In the genomic region with DNA sequence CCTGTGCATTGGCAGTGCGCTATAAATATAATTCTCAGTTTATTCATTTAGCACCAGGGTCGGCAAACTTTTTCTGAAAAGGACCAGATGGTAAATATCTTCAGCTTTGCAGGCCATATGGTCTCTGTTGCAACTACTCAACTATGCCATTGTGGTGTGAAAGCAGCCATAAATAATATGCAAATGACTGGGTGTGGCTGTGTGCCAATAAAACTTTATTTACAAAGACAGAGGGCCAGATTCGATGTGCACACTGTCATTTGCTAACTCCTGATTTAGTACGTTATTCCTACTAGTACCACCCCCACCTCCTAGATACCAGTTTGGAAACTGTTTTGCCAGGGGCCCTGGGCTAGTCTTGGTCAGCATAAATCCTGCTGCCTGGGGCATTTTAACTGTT, we compare ENCODE assay signal across 21 cellular contexts.
"Had no signal": no experiment of that assay in that cellular context is flagged by ENCODE, and none has a peak within 500 bp of the region (broad histone marks: within the 10 kb centered on the region; RNA-seq: fewer than 3 reads in every experiment).

No MANE protein-coding gene starts in this region.

- H3K4me1 ChIP-seq: SJSA1 had no signal

- H3K4me3 ChIP-seq: MG63, SJSA1, SK-N-MC had no signal

- H3K27me3 ChIP-seq: MG63, SJSA1 had no signal

- H3K9me3 ChIP-seq: MG63 had no signal

- FAIRE-seq: HTR-8/SVneo, RCC 7860 had no signal

- H3K36me3 ChIP-seq: MG63, SJSA1 had no signal

- H3K27ac ChIP-seq: HL-60, SJSA1, SK-N-MC had no signal

- DNase-seq: Karpas-422, KG1, MG63, NCI-H1092 treated with DMSO at 0.1 percent for 48 hours, NCI-H1436, NCI-H1930, NCI-H2081, NCI-H2107, NCI-H2227 treated with DMSO at 0.1 percent for 48 hours, NCI-H446, NCI-H510A, NCI-H526 treated with DMSO at 0.1 percent for 48 hours, NCI-H748 treated with DMSO at 0.1 percent for 48 hours, Right ventricle myocardium superior, RPMI8226, SIG-M5 had no signal
